In genomic region chr7:28329616-28330373, GRCh38 we compare ENCODE assay signal across 10 cellular contexts.
A peak's percentile ranks its signal among the peaks of the same experiment; 100 is the strongest.
DNase-seq lines count a peak whose midpoint lies in the region; ATAC-seq, FAIRE-seq and TF ChIP-seq lines count a peak whose summit lies in the region.
"Had no signal": no experiment of that assay in that cellular context is flagged by ENCODE, and none has a peak within 500 bp of the region (broad histone marks: within the 10 kb centered on the region; RNA-seq: fewer than 3 reads in every experiment).

No MANE protein-coding gene starts in this region.

- H3K9ac ChIP-seq in neural cell (ENCODE audit: low read length), result no peak overlapping the region

- H3K9me2 ChIP-seq in neural cell (ENCODE audit: insufficient read depth, low read length), result no peaks in the 10 kb centered on the region

- DNase-seq in GM18507 (ENCODE audit: extremely low spot score, insufficient read length, low read depth) (no peak), GM10248 (ENCODE audit: extremely low spot score) (no peak), OCI-M2 (lab: John Stamatoyannopoulos, UW; ENCODE audit: unreplicated experiment) (no peak), frontal cortex (ENCODE audit: low spot score in 2 of 2) (no peak)
- peak; percentile 47 for DNase-seq in Jurkat, Clone E6-1 (ENCODE audit: low read depth, low spot score)
- DNase-seq in activated T-cell treated with anti-CD3 and anti-CD28 coated beads, Interleukin-2, amount 50 U/mL, for 72 hours, result peak; percentile 23 to 25
- DNase-seq: Kasumi-1 had no signal

- no peaks in the 10 kb centered on the region for H3K27me3 ChIP-seq in neural cell (ENCODE audit: insufficient read depth, low read depth, low read length)

- no peaks in the 10 kb centered on the region for H4K20me1 ChIP-seq in neural cell (ENCODE audit: insufficient read depth)

- no peak for TF ChIP-seq EP300 in neural cell (conservative IDR thresholded peaks at IDR 0.05; ENCODE audit: poor library complexity, severe bottlenecking)

- H3K79me2 ChIP-seq in neural cell (replicated peaks; ENCODE audit: insufficient read depth, low read length), result no peaks in the 10 kb centered on the region

- no peak overlapping the region for H3K4me2 ChIP-seq in neural cell (ENCODE audit: low read length)

- POLR2A ChIA-PET in GM10248 (lab: Yijun Ruan, JAX), result no interaction called here

- H3K36me3 Mint-ChIP-seq in activated T-cell treated with anti-CD3 and anti-CD28 coated beads, Interleukin-2, amount 50 U/mL, for 72 hours (ENCODE audit: insufficient read depth in 2 of 2), result no peaks in the 10 kb centered on the region

- H3K27ac ChIP-seq in neural cell (ENCODE audit: low read length), result no peak overlapping the region
- H3K27ac ChIP-seq: neutrophil had no signal

- peaks cover 42% of the 10 kb centered on the region for H3K4me1 Mint-ChIP-seq in activated T-cell treated with anti-CD3 and anti-CD28 coated beads, Interleukin-2, amount 50 U/mL, for 72 hours (ENCODE audit: low read depth)

- H3K27me3 Mint-ChIP-seq in activated T-cell treated with anti-CD3 and anti-CD28 coated beads, Interleukin-2, amount 50 U/mL, for 72 hours (ENCODE audit: low read depth), result peaks cover 12% of the 10 kb centered on the region

- H2AFZ ChIP-seq in neural cell (ENCODE audit: low read depth, low read length), result no peak overlapping the region

- peak overlapping the region; percentile 30 for H3K4me3 ChIP-seq in Jurkat, Clone E6-1 (ENCODE audit: low read length)
- H3K4me3 ChIP-seq in neural cell (ENCODE audit: low read length), result peak overlapping the region; percentile 25

- no peak for TF ChIP-seq RAD21 in neural cell (conservative IDR thresholded peaks at IDR 0.05)

- peak; percentile 49 for FAIRE-seq in GM18507 (lab: Jason Lieb, UNC)
- FAIRE-seq in frontal cortex (lab: Jason Lieb, UNC), result no peak
- FAIRE-seq: astrocyte had no signal

- TF ChIP-seq CTCF in neural cell (IDR thresholded peaks at IDR 0.05; ENCODE audit: poor library complexity, severe bottlenecking) (no peak), GM10248 (IDR thresholded peaks at IDR 0.05; ENCODE audit: control extremely low read depth, extremely low read depth, low read depth, missing control alignments) (no peak)

- peak; percentile 50 to 53 for ATAC-seq in activated T-cell treated with anti-CD3 and anti-CD28 coated beads, Interleukin-2, amount 50 U/mL, for 72 hours (replicated peaks in 1 of 2)

- H3K9me3 Mint-ChIP-seq in activated T-cell treated with anti-CD3 and anti-CD28 coated beads, Interleukin-2, amount 50 U/mL, for 72 hours, result peaks cover 3 to 4% of the 10 kb centered on the region in 2 donors

- H3F3A ChIP-seq in neural cell (ENCODE audit: insufficient read depth, low read length, poor library complexity, severe bottlenecking), result no peaks in the 10 kb centered on the region

- CTCF ChIA-PET in GM10248 (lab: Yijun Ruan, JAX), result interaction anchor here (1.4 to 1.5 kb wide), 2 partner anchors 13 to 33 kb away, joined by 3 to 5 read pairs; no protein-coding TSS in a partner anchor

- H3K4me3 Mint-ChIP-seq in activated T-cell treated with anti-CD3 and anti-CD28 coated beads, Interleukin-2, amount 50 U/mL, for 72 hours, result peak overlapping the region; percentile 60 to 67

- H3K36me3 ChIP-seq in neural cell (ENCODE audit: insufficient read depth, low read length), result no peaks in the 10 kb centered on the region
- H3K36me3 ChIP-seq: neutrophil had no signal

- H3K27ac Mint-ChIP-seq in activated T-cell treated with anti-CD3 and anti-CD28 coated beads, Interleukin-2, amount 50 U/mL, for 72 hours, result no peak overlapping the region

- H3K9me3 ChIP-seq in neural cell (ENCODE audit: low read length), result no peaks in the 10 kb centered on the region
- H3K9me3 ChIP-seq: neutrophil had no signal

TF ChIP-seq in neural cell, 6 proteins besides CTCF, POLR2A, EP300 and RAD21:
- TF ChIP-seq TAF1 (IDR thresholded peaks at IDR 0.05; ENCODE audit: low read depth), result no peak
- TF ChIP-seq POLR2AphosphoS5 (IDR thresholded peaks at IDR 0.05), result no peak
- TF ChIP-seq, protein P1, sequence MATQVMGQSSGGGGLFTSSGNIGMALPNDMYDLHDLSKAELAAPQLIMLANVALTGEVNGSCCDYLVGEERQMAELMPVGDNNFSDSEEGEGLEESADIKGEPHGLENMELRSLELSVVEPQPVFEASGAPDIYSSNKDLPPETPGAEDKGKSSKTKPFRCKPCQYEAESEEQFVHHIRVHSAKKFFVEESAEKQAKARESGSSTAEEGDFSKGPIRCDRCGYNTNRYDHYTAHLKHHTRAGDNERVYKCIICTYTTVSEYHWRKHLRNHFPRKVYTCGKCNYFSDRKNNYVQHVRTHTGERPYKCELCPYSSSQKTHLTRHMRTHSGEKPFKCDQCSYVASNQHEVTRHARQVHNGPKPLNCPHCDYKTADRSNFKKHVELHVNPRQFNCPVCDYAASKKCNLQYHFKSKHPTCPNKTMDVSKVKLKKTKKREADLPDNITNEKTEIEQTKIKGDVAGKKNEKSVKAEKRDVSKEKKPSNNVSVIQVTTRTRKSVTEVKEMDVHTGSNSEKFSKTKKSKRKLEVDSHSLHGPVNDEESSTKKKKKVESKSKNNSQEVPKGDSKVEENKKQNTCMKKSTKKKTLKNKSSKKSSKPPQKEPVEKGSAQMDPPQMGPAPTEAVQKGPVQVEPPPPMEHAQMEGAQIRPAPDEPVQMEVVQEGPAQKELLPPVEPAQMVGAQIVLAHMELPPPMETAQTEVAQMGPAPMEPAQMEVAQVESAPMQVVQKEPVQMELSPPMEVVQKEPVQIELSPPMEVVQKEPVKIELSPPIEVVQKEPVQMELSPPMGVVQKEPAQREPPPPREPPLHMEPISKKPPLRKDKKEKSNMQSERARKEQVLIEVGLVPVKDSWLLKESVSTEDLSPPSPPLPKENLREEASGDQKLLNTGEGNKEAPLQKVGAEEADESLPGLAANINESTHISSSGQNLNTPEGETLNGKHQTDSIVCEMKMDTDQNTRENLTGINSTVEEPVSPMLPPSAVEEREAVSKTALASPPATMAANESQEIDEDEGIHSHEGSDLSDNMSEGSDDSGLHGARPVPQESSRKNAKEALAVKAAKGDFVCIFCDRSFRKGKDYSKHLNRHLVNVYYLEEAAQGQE (IDR thresholded peaks at IDR 0.05; ENCODE audit: borderline replicate concordance), result no peak
- TF ChIP-seq EZH2 (IDR thresholded peaks at IDR 0.05; ENCODE audit: borderline replicate concordance, insufficient read depth, low read length, poor library complexity, severe bottlenecking), result no peak
- TF ChIP-seq MXI1 (conservative IDR thresholded peaks at IDR 0.05; ENCODE audit: poor library complexity, severe bottlenecking), result no peak
- no peak for TF ChIP-seq SMC3 (conservative IDR thresholded peaks at IDR 0.05; ENCODE audit: poor library complexity)
TF ChIP-seq in neural cell: peak in this region for 0.

Comparison
In these comparisons a context has a peak if more than half of its experiments do, and no peak if none do; other contexts are left out.
1. DNase-seq: peak in Jurkat, Clone E6-1 (single experiment) and activated T-cell treated with anti-CD3 and anti-CD28 coated beads, Interleukin-2, amount 50 U/mL, for 72 hours (2 of 2); none in GM18507 (single experiment), GM10248 (single experiment), OCI-M2 (single experiment) and frontal cortex (0 of 2).